In genomic region chr3:187325632-187326031, GRCh38 we compare ENCODE assay signal across 32 cellular contexts. TPM values are rescaled to one million over a fixed set of nuclear protein-coding genes. Genes with fewer than 3 reads are reported as not detected.
DNase-seq lines count a peak whose midpoint lies in the region; ATAC-seq, FAIRE-seq and TF ChIP-seq lines count a peak whose summit lies in the region.
"Had no signal": no experiment of that assay in that cellular context is flagged by ENCODE, and none has a peak within 500 bp of the region (broad histone marks: within the 10 kb centered on the region; RNA-seq: fewer than 3 reads in every experiment).

No MANE protein-coding gene starts in this region.

- no peak overlapping the region for H3K4me2 ChIP-seq in HepG2 (ENCODE audit: low read depth, low read length)
- H3K4me2 ChIP-seq in GM23338, result no peak overlapping the region
- H3K4me2 ChIP-seq: A549, BLaER1 had no signal

- no peak overlapping the region for H3K27ac Mint-ChIP-seq in GM23338
- H3K27ac Mint-ChIP-seq: CD14-positive monocyte; CD4-positive, alpha-beta memory T cell; CD4-positive, CD25-positive, alpha-beta regulatory T cell; CD8-positive, alpha-beta memory T cell had no signal

- H3K36me3 Mint-ChIP-seq in GM23338 (ENCODE audit: low read depth), result peaks cover 2% of the 10 kb centered on the region; the same call in 2 of the 3 replicates
- H3K36me3 Mint-ChIP-seq: CD14-positive monocyte; CD4-positive, alpha-beta memory T cell; CD4-positive, CD25-positive, alpha-beta regulatory T cell; CD8-positive, alpha-beta memory T cell had no signal

- no peaks in the 10 kb centered on the region for H3K9me3 ChIP-seq in HepG2 (ENCODE audit: low read length)
- H3K9me3 ChIP-seq in right lobe of liver, result no peaks in the 10 kb centered on the region
- no peaks in the 10 kb centered on the region for H3K9me3 ChIP-seq in adrenal gland (replicated peaks in 1 of 3)
- H3K9me3 ChIP-seq: A549, BE2C, BLaER1 had no signal

- H3K4me1 ChIP-seq in HepG2 (ENCODE audit: insufficient read depth, low read length), result no peaks in the 10 kb centered on the region
- H3K4me1 ChIP-seq in right lobe of liver, result no peaks in the 10 kb centered on the region
- H3K4me1 ChIP-seq in GM23338 (ENCODE audit: insufficient read depth), result peaks cover 8% of the 10 kb centered on the region
- H3K4me1 ChIP-seq in adrenal gland (replicated peaks in 1 of 2), result no peaks in the 10 kb centered on the region
- H3K4me1 ChIP-seq: A549, BE2C had no signal

- intact Hi-C loops in HepG2 (cut with micrococcal nuclease; ENCODE audit: unreplicated experiment), result no loop called here
- intact Hi-C loops in right lobe of liver (cut with DNase I), result loop anchor here (10.0 kb wide), 2 partner anchors 279 to 359 kb away; no protein-coding TSS in a partner anchor
- intact Hi-C loops in adrenal gland (cut with DNase I), result no loop called here

- CTCF ChIA-PET in HepG2 (lab: Yijun Ruan, JAX; ENCODE audit: low intra/inter-chr PET ratio, low total read pairs) (no interaction called here), HEK293T (lab: Yijun Ruan, JAX) (no interaction called here)

- no peak overlapping the region for H3K4me3 ChIP-seq in HepG2 (replicated peaks in 1 of 3; ENCODE audit: insufficient read depth in 1 of 3, low read depth in 2 of 3, low read length in 3 of 3)
- H3K4me3 ChIP-seq in right lobe of liver, result no peak overlapping the region
- no peak overlapping the region for H3K4me3 ChIP-seq in GM23338
- H3K4me3 ChIP-seq in fibroblast of mammary gland (ENCODE audit: control insufficient read depth, low read depth, low read length), result no peak overlapping the region
- no peak overlapping the region for H3K4me3 ChIP-seq in adrenal gland
- H3K4me3 ChIP-seq: A549, BLaER1, GM12878 had no signal

- no peak overlapping the region for H2AFZ ChIP-seq in HepG2 (ENCODE audit: low read length)
- H2AFZ ChIP-seq in GM23338, result 0 out of 2 replicates have a peak overlapping the region, but pooled peaks have one; percentile 38

- H3K4me1 Mint-ChIP-seq in GM23338, result peaks cover 10% of the 10 kb centered on the region
- H3K4me1 Mint-ChIP-seq: CD14-positive monocyte had no signal

- peaks cover 27% of the 10 kb centered on the region for H3K9me2 ChIP-seq in GM23338 (ENCODE audit: insufficient read depth)

- TF ChIP-seq EP300 in HepG2 (IDR thresholded peaks at IDR 0.05; ENCODE audit: low read depth in 2 of 2, low read length in 2 of 2) (no peak), HepG2 (CRISPR knock-in tag; IDR thresholded peaks at IDR 0.05; ENCODE audit: borderline replicate concordance) (no peak)

- no peaks in the 10 kb centered on the region for H3K36me3 ChIP-seq in HepG2 (replicated peaks in 1 of 2; ENCODE audit: control insufficient read depth in 1 of 2, insufficient read depth in 2 of 2, low read length in 2 of 2)
- no peaks in the 10 kb centered on the region for H3K36me3 ChIP-seq in right lobe of liver
- H3K36me3 ChIP-seq in GM23338 (ENCODE audit: insufficient read depth), result no peaks in the 10 kb centered on the region
- no peaks in the 10 kb centered on the region for H3K36me3 ChIP-seq in adrenal gland (replicated peaks in 1 of 2)
- H3K36me3 ChIP-seq: BE2C, BLaER1 had no signal

- H3K9ac ChIP-seq in HepG2 (ENCODE audit: insufficient read depth, low read depth, low read length), result no peak overlapping the region
- H3K9ac ChIP-seq: BLaER1 had no signal

- WGBS in HepG2 (ENCODE audit: low lambda C conversion rate), result 10% methylated on average over 5 of the region's 5 CpGs
- WGBS in right lobe of liver (ENCODE audit: insufficient coverage, low coverage, low lambda C conversion rate, missing lambda C conversion rate), result 58% methylated on average over 5 of the region's 5 CpGs
- 65 to 77% (median 69%) methylated on average over 5 of the region's 5 CpGs for WGBS in adrenal gland, 4 donors

- no peak for TF ChIP-seq RAD21 in HepG2 (CRISPR knock-in tag; IDR thresholded peaks at IDR 0.05)

- no peak for DNase-seq in HepG2 (ENCODE audit: low spot score)
- no peak for DNase-seq in right lobe of liver
- no peak for DNase-seq in GM23338 (ENCODE audit: low spot score)
- peak; percentile 22 for DNase-seq in SK-N-DZ (ENCODE audit: low spot score)
- DNase-seq in fibroblast of mammary gland (ENCODE audit: low read depth), result peak; percentile 5
- no peak for DNase-seq in adrenal gland
- DNase-seq in HEK293T (ENCODE audit: extremely low spot score), result no peak
- DNase-seq: ACHN; BE2C; C1 segment of cervical spinal cord; CD4-positive, alpha-beta memory T cell; CD4-positive, CD25-positive, alpha-beta regulatory T cell; CD8-positive, alpha-beta memory T cell; COR-L47; DMS 273 treated with DMSO at 0.1 percent for 48 hours; DMS153; DMS53; DMS79; DND-41; EL; GDM1 had no signal

- TF ChIP-seq CTCF in HepG2 (CRISPR knock-in tag; IDR thresholded peaks at IDR 0.05) (no peak), right lobe of liver (IDR thresholded peaks at IDR 0.05) (no peak), GM23338 (conservative IDR thresholded peaks at IDR 0.05; ENCODE audit: low read depth in 2 of 2) (no peak), fibroblast of mammary gland (conservative IDR thresholded peaks at IDR 0.05; ENCODE audit: control insufficient read depth, insufficient read depth, low read depth, low read length) (no peak), adrenal gland (IDR thresholded peaks at IDR 0.05) (no peak)

- H3K27me3 ChIP-seq in HepG2 (ENCODE audit: control insufficient read depth in 1 of 2, insufficient read depth in 2 of 2, low read length in 2 of 2) (0 out of 5 replicates have a peak, but pooled peaks cover 0 to 2% of the 10 kb centered on the region in 2 experiments), right lobe of liver (no peaks in the 10 kb centered on the region), GM23338 (ENCODE audit: insufficient read depth) (no peaks in the 10 kb centered on the region), adrenal gland (peaks cover 4% of the 10 kb centered on the region)
- H3K27me3 ChIP-seq: BLaER1 had no signal

- no peaks in the 10 kb centered on the region for H3K27me3 Mint-ChIP-seq in GM23338 (ENCODE audit: insufficient read depth, low read depth, poor library complexity)

- H3K9me3 Mint-ChIP-seq in GM23338, result no peaks in the 10 kb centered on the region
- H3K9me3 Mint-ChIP-seq: CD14-positive monocyte; CD4-positive, alpha-beta memory T cell; CD4-positive, CD25-positive, alpha-beta regulatory T cell; CD8-positive, alpha-beta memory T cell had no signal

- H3K79me2 ChIP-seq in HepG2 (ENCODE audit: insufficient read depth, low read length) (no peaks in the 10 kb centered on the region), GM23338 (replicated peaks; ENCODE audit: insufficient read depth) (no peaks in the 10 kb centered on the region)

- in situ Hi-C loops in HepG2 (cut with HindIII; ENCODE audit: extremely low pct_ligation_motif_present, low pct_unique_long_range_greater_than_20kb), result no loop called here

- H3K27ac ChIP-seq in HepG2 (ENCODE audit: extremely low read length, insufficient read depth, low read length) (no peak overlapping the region), right lobe of liver (no peak overlapping the region), GM23338 (ENCODE audit: low read depth) (no peak overlapping the region), adrenal gland (no peak overlapping the region)
- H3K27ac ChIP-seq: 22Rv1, A549, BLaER1 had no signal

- ATAC-seq in HepG2 (no peak), right lobe of liver (no peak), GM23338 (no peak), HG03159 (IDR thresholded peaks at IDR 0.05; ENCODE audit: unreplicated experiment) (no peak)
- ATAC-seq: A549, GM12878 had no signal

- H3K4me3 Mint-ChIP-seq in GM23338, result no peak overlapping the region
- H3K4me3 Mint-ChIP-seq: CD14-positive monocyte; CD4-positive, alpha-beta memory T cell; CD4-positive, CD25-positive, alpha-beta regulatory T cell; CD8-positive, alpha-beta memory T cell had no signal

- no peaks in the 10 kb centered on the region for H4K20me1 ChIP-seq in HepG2 (ENCODE audit: insufficient read depth, low read length)
- H4K20me1 ChIP-seq in GM23338 (replicated peaks; ENCODE audit: insufficient read depth), result no peaks in the 10 kb centered on the region
- H4K20me1 ChIP-seq: BLaER1 had no signal

- no peaks in the 10 kb centered on the region for H3F3A ChIP-seq in GM23338 (replicated peaks; ENCODE audit: low read depth)

- no peak for TF ChIP-seq POLR2A in HepG2 (IDR thresholded peaks at IDR 0.05; ENCODE audit: insufficient read depth in 1 of 2, low read depth in 2 of 2, low read length in 2 of 2)
- TF ChIP-seq POLR2A in right lobe of liver (IDR thresholded peaks at IDR 0.05), result no peak
- no peak for TF ChIP-seq POLR2A in adrenal gland (IDR thresholded peaks at IDR 0.05)

- POLR2A ChIA-PET in HepG2 (lab: Yijun Ruan, JAX) (no interaction called here), HEK293T (lab: Yijun Ruan, JAX) (no interaction called here)

- no peak for FAIRE-seq in HepG2 (lab: Jason Lieb, UNC)
- FAIRE-seq: A549, GM12878, GM12892, GM18507 had no signal

- no TSS peak for BruUV-seq in HepG2 (replicated peaks; lab: Mats Ljungman, UMichigan)

RNA-seq across cellular contexts. Expression of gene MASP1, which starts 34.1 kb away (rescaled TPM):
- total RNA-seq in HepG2 (2016; rRNA removed; fragmentation: Illumina TruSeq; extraction: Trizol) (9.3 and 10.8 TPM in 2 replicates), right lobe of liver (100 to 1,000 TPM in 5 of 6 experiments, 10 to 100 TPM in 1; 84.6 to 146 (median 114) TPM), adrenal gland (10 to 100 TPM in 2 of 8 donors, 1 to 10 TPM in 5, under 1 TPM in 1; 0.94 to 15.3 (median 4.8) TPM)
- total RNA-seq in HepG2 (2016; cell fraction: cytosol; rRNA removed; fragmentation: Illumina TruSeq; extraction: Trizol; ENCODE audit: low read depth), result 1.7 and 3.3 TPM in 2 replicates
- total RNA-seq in HepG2 (2016; cell fraction: insoluble cytoplasmic fraction; rRNA removed; fragmentation: Illumina TruSeq; extraction: Trizol), result 9.1 and 10.4 TPM in 2 replicates
- 6.3 and 6.5 TPM in 2 replicates for total RNA-seq in HepG2 (2016; cell fraction: membrane; rRNA removed; fragmentation: Illumina TruSeq; extraction: Trizol)
- total RNA-seq in HepG2 (2016; cell fraction: nucleus; rRNA removed; fragmentation: Illumina TruSeq; extraction: Trizol), result 12.0 and 12.7 TPM in 2 replicates
- polyA plus RNA-seq in HepG2 (2011; rRNA removed) (56.0 and 101 TPM in 2 replicates), GM23338 (2016; fragmentation: Nextera tagmentation; extraction: Ambion mirVana) (1.4 and 3.0 TPM in 2 replicates), adrenal gland (1 to 10 TPM in 2 of 3 donors, under 1 TPM in 1; 0.72 to 8.3 (median 4.4) TPM)
- polyA plus RNA-seq in HepG2 (2011; cell fraction: cytosol; rRNA removed), result 57.2 and 89.8 TPM in 2 replicates
- 40.9 and 70.4 TPM in 2 replicates for polyA plus RNA-seq in HepG2 (2011; cell fraction: nucleus; rRNA removed)
- polyA plus RNA-seq in HepG2 (2012), result 68.4 and 103 TPM in 2 replicates
- 2.1 and 3.3 TPM in 2 replicates for polyA plus RNA-seq in HepG2 (2016; cell fraction: cytosol; fragmentation: Illumina TruSeq; extraction: Trizol; ENCODE audit: low read depth)
- 6.9 and 8.4 TPM in 2 replicates for polyA plus RNA-seq in HepG2 (2016; cell fraction: insoluble cytoplasmic fraction; fragmentation: Illumina TruSeq; extraction: Trizol; ENCODE audit: low read depth)
- 3.7 and 3.9 TPM in 2 replicates for polyA plus RNA-seq in HepG2 (2016; cell fraction: membrane; fragmentation: Illumina TruSeq; extraction: Trizol; ENCODE audit: low read depth)
- polyA plus RNA-seq in HepG2 (2016; cell fraction: nucleus; fragmentation: Illumina TruSeq; extraction: Trizol; ENCODE audit: insufficient read depth, low read depth), result 8.7 and 10.5 TPM in 2 replicates
- 15.9 and 150 TPM in 2 replicates for polyA minus RNA-seq in HepG2 (2011; rRNA and poly(A)+ RNA removed; ENCODE audit: low replicate concordance)
- 35.9 and 59.8 TPM in 2 replicates for polyA minus RNA-seq in HepG2 (2011; cell fraction: cytosol; rRNA and poly(A)+ RNA removed)
- 42.6 and 75.7 TPM in 2 replicates for polyA minus RNA-seq in HepG2 (2011; cell fraction: nucleus; rRNA and poly(A)+ RNA removed)
- 1.6 and 5.9 TPM in 2 replicates for total RNA-seq in GM23338 (2014; rRNA removed; shearing (Covaris generic))
- polyA plus RNA-seq in SK-N-DZ (2014; cell fraction: cytosol; rRNA removed), result not detected in 2 replicates
- polyA plus RNA-seq in SK-N-DZ (2014; cell fraction: nucleus; rRNA removed), result not detected in 2 replicates
- total RNA-seq: A172; CD4-positive, alpha-beta memory T cell; CD4-positive, CD25-positive, alpha-beta regulatory T cell; CD8-positive, alpha-beta memory T cell; Daoy; G401 had no signal
- polyA plus RNA-seq: CD14-positive monocyte; CD4-positive, alpha-beta memory T cell; CD4-positive, CD25-positive, alpha-beta regulatory T cell; CD8-positive, alpha-beta memory T cell; GM12878 had no signal

RNA-seq across cellular contexts. Expression of gene RTP4, which starts 42.6 kb away (rescaled TPM):
- 0.62 and 0.83 TPM in 2 replicates for total RNA-seq in HepG2 (2016; rRNA removed; fragmentation: Illumina TruSeq; extraction: Trizol)
- 0.18 TPM in 1 of 2 replicates, not detected in the other for total RNA-seq in HepG2 (2016; cell fraction: cytosol; rRNA removed; fragmentation: Illumina TruSeq; extraction: Trizol; ENCODE audit: low read depth)
- 0.48 and 0.73 TPM in 2 replicates for total RNA-seq in HepG2 (2016; cell fraction: insoluble cytoplasmic fraction; rRNA removed; fragmentation: Illumina TruSeq; extraction: Trizol)
- total RNA-seq in HepG2 (2016; cell fraction: membrane; rRNA removed; fragmentation: Illumina TruSeq; extraction: Trizol), result 0.21 and 0.28 TPM in 2 replicates
- total RNA-seq in HepG2 (2016; cell fraction: nucleus; rRNA removed; fragmentation: Illumina TruSeq; extraction: Trizol), result 0.63 TPM in 1 of 2 replicates, not detected in the other
- polyA plus RNA-seq in HepG2 (2011; rRNA removed), result 0.08 and 0.11 TPM in 2 replicates
- 0.05 and 0.21 TPM in 2 replicates for polyA plus RNA-seq in HepG2 (2011; cell fraction: cytosol; rRNA removed)
- 0.14 TPM in 1 of 2 replicates, not detected in the other for polyA plus RNA-seq in HepG2 (2011; cell fraction: nucleus; rRNA removed)
- 0.09 and 0.17 TPM in 2 replicates for polyA plus RNA-seq in HepG2 (2012)
- polyA plus RNA-seq in HepG2 (2016; cell fraction: cytosol; fragmentation: Illumina TruSeq; extraction: Trizol; ENCODE audit: low read depth), result 0.07 and 0.08 TPM in 2 replicates
- polyA plus RNA-seq in HepG2 (2016; cell fraction: insoluble cytoplasmic fraction; fragmentation: Illumina TruSeq; extraction: Trizol; ENCODE audit: low read depth), result 0.30 and 0.83 TPM in 2 replicates
- polyA plus RNA-seq in HepG2 (2016; cell fraction: membrane; fragmentation: Illumina TruSeq; extraction: Trizol; ENCODE audit: low read depth), result 0.17 and 0.23 TPM in 2 replicates
- 0.30 and 0.49 TPM in 2 replicates for polyA plus RNA-seq in HepG2 (2016; cell fraction: nucleus; fragmentation: Illumina TruSeq; extraction: Trizol; ENCODE audit: insufficient read depth, low read depth)
- 0.08 TPM in 1 of 2 replicates, not detected in the other for polyA minus RNA-seq in HepG2 (2011; rRNA and poly(A)+ RNA removed; ENCODE audit: low replicate concordance)
- polyA minus RNA-seq in HepG2 (2011; cell fraction: cytosol; rRNA and poly(A)+ RNA removed), result not detected in 2 replicates
- polyA minus RNA-seq in HepG2 (2011; cell fraction: nucleus; rRNA and poly(A)+ RNA removed), result 0.75 TPM in 1 of 2 replicates, not detected in the other
- total RNA-seq in right lobe of liver, result 1 to 10 TPM in 5 of 6 experiments, under 1 TPM in 1; 0.92 to 3.2 (median 2.0) TPM
- total RNA-seq in GM23338 (2014; rRNA removed; shearing (Covaris generic)), result not detected in 2 replicates
- not detected in 2 replicates for polyA plus RNA-seq in GM23338 (2016; fragmentation: Nextera tagmentation; extraction: Ambion mirVana)
- not detected in 2 replicates for polyA plus RNA-seq in SK-N-DZ (2014; cell fraction: cytosol; rRNA removed)
- polyA plus RNA-seq in SK-N-DZ (2014; cell fraction: nucleus; rRNA removed), result not detected in 2 replicates
- total RNA-seq in adrenal gland, result 1 to 10 TPM; 1.0 to 6.7 (median 3.5) TPM
- polyA plus RNA-seq in adrenal gland, result 1 to 10 TPM; 3.5 to 4.3 (median 3.6) TPM
- total RNA-seq: G401 had no signal
- polyA plus RNA-seq: A549 had no signal

Comparison
In these comparisons a context has a peak if more than half of its experiments do, and no peak if none do; other contexts are left out.
1. intact Hi-C loops: an anchor here in right lobe of liver (10.0 kb wide); none called in HepG2 and adrenal gland.
2. DNase-seq: peak in SK-N-DZ (single experiment) and fibroblast of mammary gland (single experiment); none in HepG2 (single experiment), right lobe of liver (0 of 3), GM23338 (single experiment), adrenal gland (0 of 7) and HEK293T (single experiment).